8 cellular contexts compared by ENCODE assay signal in genomic region chr3:48897401-48898376, GRCh38. TPM values are rescaled to one million over a fixed set of nuclear protein-coding genes. Genes with fewer than 3 reads are reported as not detected.
DNase-seq lines count a peak whose midpoint lies in the region; ATAC-seq, FAIRE-seq and TF ChIP-seq lines count a peak whose summit lies in the region.

No MANE protein-coding gene starts in this region.

- no peaks in the 10 kb centered on the region for H4K20me1 ChIP-seq in GM12878 (ENCODE audit: control insufficient read depth, insufficient read depth)

- peak overlapping the region; percentile 70 for H3K9ac ChIP-seq in GM12878 (ENCODE audit: control insufficient read depth, insufficient read depth, low read length)

- WGBS in GM12878 (ENCODE audit: insufficient coverage, insufficient replicate concordance, low lambda C conversion rate, missing lambda C conversion rate), result 15% methylated on average over 17 of the region's 17 CpGs

- DNase-seq in GM06990 (ENCODE audit: extremely low read depth, insufficient read length) (no peak), GM12878 (ENCODE audit: low read depth, low spot score) (no peak), left lobe of liver (ENCODE audit: low spot score) (no peak), thoracic aorta (ENCODE audit: low spot score) (no peak), sciatic nerve (ENCODE audit: low spot score) (no peak), NCI-H1092 (lab: John Stamatoyannopoulos, UW) (no peak), SIG-M5 (lab: John Stamatoyannopoulos, UW) (no peak)

- peaks cover 18% of the 10 kb centered on the region for H3K4me1 ChIP-seq in GM12878 (ENCODE audit: control insufficient read depth, insufficient read depth, low read length)
- peaks cover 10 to 20% of the 10 kb centered on the region in 2 donors for H3K4me1 ChIP-seq in thoracic aorta (ENCODE audit: control insufficient read depth in 1 of 2, low read depth in 2 of 2)

- FAIRE-seq in GM12878 (lab: Jason Lieb, UNC), result no peak

- H3K4me2 ChIP-seq in GM12878 (ENCODE audit: control insufficient read depth, insufficient read depth), result peak overlapping the region; percentile 97

- H3K9me3 ChIP-seq in GM12878 (replicated peaks; ENCODE audit: control insufficient read depth, insufficient read depth, low read length) (no peaks in the 10 kb centered on the region), thoracic aorta (no peaks in the 10 kb centered on the region)

- H3K36me3 ChIP-seq in GM06990 (ENCODE audit: control insufficient read depth, insufficient read depth, low read length), result no peaks in the 10 kb centered on the region
- no peaks in the 10 kb centered on the region for H3K36me3 ChIP-seq in GM12878 (ENCODE audit: control insufficient read depth in 2 of 2, insufficient read depth in 2 of 2, low read length in 1 of 2)
- no peaks in the 10 kb centered on the region for H3K36me3 ChIP-seq in thoracic aorta

- POLR2A ChIA-PET in GM12878 (lab: Charles Lee), result interaction anchor here (0.6 to 2.1 kb wide), 10 partner anchors 8 to 909 kb away, joined by 3 to 20 read pairs (median 4); partner anchors contain the start of gene ARIH2

- in situ Hi-C loops in GM12878 (cut with MboI), result no loop called here

- H3K27ac ChIP-seq in GM12878 (ENCODE audit: control insufficient read depth, insufficient read depth) (peak overlapping the region; percentile 66), thoracic aorta (peak overlapping the region; percentile 45 to 63)

- intact Hi-C loops in GM12878 (cut with micrococcal nuclease; ENCODE audit: unreplicated experiment), result loop anchor here (2.0 to 5.0 kb wide), 2 partner anchors 21 to 50 kb away; partner anchors contain the start of genes ARIH2 and PRKAR2A
- intact Hi-C loops in sciatic nerve (cut with DNase I), result no loop called here

- RAD21 ChIA-PET in GM12878 (lab: Charles Lee; ENCODE audit: unreplicated experiment), result interaction anchor here (0.5 to 2.0 kb wide), 16 partner anchors 17 to 181 kb away, joined by 3 to 14 read pairs (median 4); partner anchors contain the start of genes ARIH2, IP6K2, PRKAR2A and WDR6

- CTCF ChIA-PET in GM12878 (lab: Yijun Ruan, JAX), result interaction anchor here (0.5 to 3.2 kb wide), 19 partner anchors 10 to 739 kb away, joined by 3 to 12 read pairs (median 3); partner anchors contain the start of genes ARIH2 and WDR6

- H2AFZ ChIP-seq in GM12878 (ENCODE audit: control insufficient read depth, low read depth, low read length), result peak overlapping the region; percentile 92

- H3K27me3 ChIP-seq in GM06990 (replicated peaks; ENCODE audit: control insufficient read depth, insufficient read depth, low read length), result no peaks in the 10 kb centered on the region
- H3K27me3 ChIP-seq in GM12878 (replicated peaks in 1 of 2; ENCODE audit: control insufficient read depth in 2 of 2, insufficient read depth in 2 of 2, low read length in 1 of 2), result no peaks in the 10 kb centered on the region
- H3K27me3 ChIP-seq in thoracic aorta (replicated peaks; ENCODE audit: insufficient read depth), result no peaks in the 10 kb centered on the region

- H3K4me3 ChIP-seq in GM06990 (replicated peaks; ENCODE audit: low read depth, low read length) (peak overlapping the region; percentile 82), GM12878 (peak overlapping the region; percentile 75), thoracic aorta (peak overlapping the region; percentile 83)

- SMC1A ChIA-PET in GM12878 (lab: Charles Lee; ENCODE audit: uncharacterized antibody, unreplicated experiment), result interaction anchor here (0.9 to 3.0 kb wide), 14 partner anchors 18 to 158 kb away, joined by 3 to 14 read pairs (median 3); partner anchors contain the start of gene ARIH2

- no peak for TF ChIP-seq EP300 in GM12878 (IDR thresholded peaks at IDR 0.05; ENCODE audit: borderline replicate concordance in 1 of 2, control insufficient read depth in 1 of 2, low read depth in 2 of 2, low read length in 2 of 2)

- TF ChIP-seq POLR2A in GM12878 (IDR thresholded peaks at IDR 0.05; ENCODE audit: low read depth, low read length), result no peak

- ATAC-seq in HG03457 (IDR thresholded peaks at IDR 0.05; ENCODE audit: unreplicated experiment), result peak; percentile 10
- peak; percentile 24 for ATAC-seq in GM12878
- ATAC-seq in left lobe of liver, result peak; percentile 14
- no peak for ATAC-seq in thoracic aorta (ENCODE audit: insufficient number of reproducible peaks, low FRiP score, low read depth)
- ATAC-seq in sciatic nerve, result no peak

- peaks cover 2% of the 10 kb centered on the region for H3K79me2 ChIP-seq in GM12878 (ENCODE audit: control insufficient read depth, insufficient read depth, low read length)

- no peak for TF ChIP-seq CTCF in GM06990 (IDR thresholded peaks at IDR 0.05; ENCODE audit: insufficient read depth, low read length, poor library complexity, severe bottlenecking)
- TF ChIP-seq CTCF in GM12878 (IDR thresholded peaks at IDR 0.05 in 2 of 3, conservative IDR thresholded peaks at IDR 0.05 in 1 of 3; ENCODE audit: control insufficient read depth in 2 of 3, extremely low read depth in 1 of 3, insufficient read depth in 1 of 3, low read depth in 3 of 3, low read length in 3 of 3), result no peak
- no peak for TF ChIP-seq CTCF in thoracic aorta (IDR thresholded peaks at IDR 0.05)

- BruUV-seq in GM12878 (replicated peaks; lab: Mats Ljungman, UMichigan), result no TSS peak

- TF ChIP-seq RAD21 in GM12878 (IDR thresholded peaks at IDR 0.05; ENCODE audit: insufficient read depth, low read depth, low read length), result 0 out of 2 replicates have a peak, but pooled peaks have one; percentile 15

TF ChIP-seq in GM12878, 131 proteins besides CTCF, POLR2A, EP300 and RAD21 (continues in another document):
- TF ChIP-seq JUND (IDR thresholded peaks at IDR 0.05; ENCODE audit: low read depth, low read length) (no peak), MEF2A (IDR thresholded peaks at IDR 0.05; ENCODE audit: insufficient read depth, low read depth, low read length) (no peak), SREBF1 (IDR thresholded peaks at IDR 0.05; ENCODE audit: low read length) (no peak), IRF4 (IDR thresholded peaks at IDR 0.05; ENCODE audit: low read depth, low read length) (no peak)

RNA-seq across cellular contexts. Expression of gene SLC25A20, which starts 1.0 kb away (rescaled TPM):
- total RNA-seq in GM12878 (2013; cell fraction: nucleolus; rRNA removed), result 10.9 and 13.8 TPM in 2 replicates
- total RNA-seq in GM12878 (2014; rRNA removed), result 22.4 and 22.9 TPM in 2 replicates
- total RNA-seq in GM12878 (2014; rRNA removed; fragmentation: Illumina TruSeq; extraction: Trizol), result 20.7 and 24.2 TPM in 2 replicates
- 12.9 and 14.5 TPM in 2 replicates for total RNA-seq in GM12878 (2021)
- polyA plus RNA-seq in GM12878 (2011; ENCODE audit: low read depth), result 16.1 TPM
- 26.2 and 31.5 TPM in 2 replicates for polyA plus RNA-seq in GM12878 (2011; rRNA removed)
- 15.0 and 18.6 TPM in 2 replicates for polyA plus RNA-seq in GM12878 (2011; cell fraction: cytosol; rRNA removed)
- 16.0 and 16.8 TPM in 2 replicates for polyA plus RNA-seq in GM12878 (2011; cell fraction: nucleus; rRNA removed)
- 13.6 and 19.1 TPM in 2 replicates for polyA plus RNA-seq in GM12878 (2012)
- polyA plus RNA-seq in GM12878 (2014; fragmentation: Illumina TruSeq; extraction: Trizol), result 21.9 and 24.0 TPM in 2 replicates
- polyA plus RNA-seq in GM12878 (2014; fragmentation: Nextera tagmentation; extraction: Ambion mirVana), result 10 to 100 TPM; 14.4 to 18.7 TPM
- polyA plus RNA-seq in GM12878 (2014; rRNA removed), result 18.5 TPM in 2 replicates
- polyA plus RNA-seq in GM12878 (2016; fragmentation: Nextera tagmentation; extraction: Ambion mirVana), result 10 to 100 TPM; 31.5 to 38.6 TPM
- polyA minus RNA-seq in GM12878 (2011; rRNA and poly(A)+ RNA removed), result 10.4 and 16.0 TPM in 2 replicates
- polyA minus RNA-seq in GM12878 (2011; cell fraction: cytosol; rRNA and poly(A)+ RNA removed), result 2.5 and 3.1 TPM in 2 replicates
- 2.4 and 3.8 TPM in 2 replicates for polyA minus RNA-seq in GM12878 (2011; cell fraction: nucleus; rRNA and poly(A)+ RNA removed)
- 84.1 TPM for total RNA-seq in left lobe of liver
- 10 to 100 TPM; 12.3 to 27.1 TPM for total RNA-seq in thoracic aorta
- 12.2 TPM for total RNA-seq in sciatic nerve

RNA-seq across cellular contexts. Expression of gene ARIH2, which starts 21.0 kb away (rescaled TPM):
- total RNA-seq in GM12878 (2013; cell fraction: nucleolus; rRNA removed), result 128 and 140 TPM in 2 replicates
- 74.7 and 77.4 TPM in 2 replicates for total RNA-seq in GM12878 (2014; rRNA removed)
- total RNA-seq in GM12878 (2014; rRNA removed; fragmentation: Illumina TruSeq; extraction: Trizol), result 63.6 and 67.1 TPM in 2 replicates
- 58.7 and 61.8 TPM in 2 replicates for total RNA-seq in GM12878 (2021)
- 30.9 TPM for polyA plus RNA-seq in GM12878 (2011; ENCODE audit: low read depth)
- polyA plus RNA-seq in GM12878 (2011; rRNA removed), result 59.7 and 74.0 TPM in 2 replicates
- polyA plus RNA-seq in GM12878 (2011; cell fraction: cytosol; rRNA removed), result 67.2 and 70.7 TPM in 2 replicates
- polyA plus RNA-seq in GM12878 (2011; cell fraction: nucleus; rRNA removed), result 67.3 and 73.8 TPM in 2 replicates
- polyA plus RNA-seq in GM12878 (2012), result 32.0 and 43.5 TPM in 2 replicates
- 50.5 and 60.2 TPM in 2 replicates for polyA plus RNA-seq in GM12878 (2014; fragmentation: Illumina TruSeq; extraction: Trizol)
- 10 to 100 TPM; 18.7 to 22.2 TPM for polyA plus RNA-seq in GM12878 (2014; fragmentation: Nextera tagmentation; extraction: Ambion mirVana)
- 56.8 and 58.5 TPM in 2 replicates for polyA plus RNA-seq in GM12878 (2014; rRNA removed)
- polyA plus RNA-seq in GM12878 (2016; fragmentation: Nextera tagmentation; extraction: Ambion mirVana), result 10 to 100 TPM; 70.1 to 74.4 TPM
- 83.8 and 86.3 TPM in 2 replicates for polyA minus RNA-seq in GM12878 (2011; rRNA and poly(A)+ RNA removed)
- polyA minus RNA-seq in GM12878 (2011; cell fraction: cytosol; rRNA and poly(A)+ RNA removed), result 24.6 and 41.0 TPM in 2 replicates
- polyA minus RNA-seq in GM12878 (2011; cell fraction: nucleus; rRNA and poly(A)+ RNA removed), result 28.0 and 56.9 TPM in 2 replicates
- total RNA-seq in left lobe of liver, result 41.0 TPM
- total RNA-seq in thoracic aorta, result 100 to 1,000 TPM in 1 of 2 donors, 10 to 100 TPM in 1; 90.4 to 162 TPM
- 88.9 TPM for total RNA-seq in sciatic nerve

RNA-seq across cellular contexts. Expression of gene PRKAR2A, which starts 50.0 kb away (rescaled TPM):
- 20.3 and 40.6 TPM in 2 replicates for total RNA-seq in GM12878 (2013; cell fraction: nucleolus; rRNA removed)
- total RNA-seq in GM12878 (2014; rRNA removed) (18.6 TPM in 2 replicates), GM12878 (2014; rRNA removed; fragmentation: Illumina TruSeq; extraction: Trizol) (19.6 and 22.1 TPM in 2 replicates), GM12878 (2021) (38.2 and 46.2 TPM in 2 replicates), left lobe of liver (46.6 TPM), thoracic aorta (10 to 100 TPM; 66.4 to 69.5 TPM), sciatic nerve (46.5 TPM)
- polyA plus RNA-seq in GM12878 (2011; ENCODE audit: low read depth), result 8.7 TPM
- polyA plus RNA-seq in GM12878 (2011; rRNA removed) (11.6 and 15.1 TPM in 2 replicates), GM12878 (2014; fragmentation: Illumina TruSeq; extraction: Trizol) (22.7 and 24.0 TPM in 2 replicates), GM12878 (2014; fragmentation: Nextera tagmentation; extraction: Ambion mirVana) (10 to 100 TPM in 1 of 2 experiments, 1 to 10 TPM in 1; 9.8 to 11.1 TPM), GM12878 (2014; rRNA removed) (12.3 and 14.5 TPM in 2 replicates), GM12878 (2016; fragmentation: Nextera tagmentation; extraction: Ambion mirVana) (10 to 100 TPM; 13.1 to 13.4 TPM)
- polyA plus RNA-seq in GM12878 (2011; cell fraction: cytosol; rRNA removed), result 7.3 and 7.8 TPM in 2 replicates
- 3.3 and 4.7 TPM in 2 replicates for polyA plus RNA-seq in GM12878 (2011; cell fraction: nucleus; rRNA removed)
- 10.2 and 10.5 TPM in 2 replicates for polyA plus RNA-seq in GM12878 (2012)
- polyA minus RNA-seq in GM12878 (2011; rRNA and poly(A)+ RNA removed), result 16.2 and 20.2 TPM in 2 replicates
- 8.3 and 12.1 TPM in 2 replicates for polyA minus RNA-seq in GM12878 (2011; cell fraction: cytosol; rRNA and poly(A)+ RNA removed)
- polyA minus RNA-seq in GM12878 (2011; cell fraction: nucleus; rRNA and poly(A)+ RNA removed), result 7.1 and 18.4 TPM in 2 replicates

Comparison
In these comparisons a context has a peak if more than half of its experiments do, and no peak if none do; other contexts are left out.
1. ATAC-seq: peak in HG03457 (single experiment), GM12878 (single experiment) and left lobe of liver (single experiment); none in thoracic aorta (single experiment) and sciatic nerve (single experiment).
2. Peak in every context shown above with its lines, with median percentiles within 50 percentile points of each other: H3K4me3 ChIP-seq.